In the genomic region with DNA sequence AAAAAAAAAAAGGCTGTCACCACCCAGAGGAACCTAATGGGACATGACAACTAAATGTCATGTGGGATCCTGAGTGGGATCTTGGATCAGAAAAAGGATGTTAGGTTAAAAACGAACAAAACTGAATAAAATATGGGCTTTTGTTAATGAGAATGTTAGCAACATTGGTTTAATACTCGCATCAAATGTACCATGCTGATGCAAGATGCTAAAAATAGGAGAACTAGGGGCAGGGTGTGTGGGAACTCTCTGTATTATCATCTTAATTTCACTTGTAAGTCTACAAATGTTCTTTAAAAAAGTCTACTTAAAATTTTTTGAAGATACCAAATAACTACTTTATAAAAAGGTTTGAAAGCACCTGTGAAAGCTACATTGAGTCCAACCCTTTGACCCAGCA, we compare ENCODE assay signal across 23 cellular contexts.
DNase-seq lines count a peak whose midpoint lies in the region; ATAC-seq lines count a peak whose summit lies in the region.
"Had no signal": no experiment of that assay in that cellular context is flagged by ENCODE, and none has a peak within 500 bp of the region (broad histone marks: within the 10 kb centered on the region; RNA-seq: fewer than 3 reads in every experiment).

No MANE protein-coding gene starts in this region.

- DNase-seq in putamen (ENCODE audit: low spot score) = peak; percentile 57
- DNase-seq: 8988T; ACHN; AML-193; BE2C; C1 segment of cervical spinal cord; Caco-2; Calu3; CD4-positive, alpha-beta memory T cell; CD4-positive, alpha-beta T cell; CD4-positive, CD25-positive, alpha-beta regulatory T cell; CD8-positive, alpha-beta memory T cell; CD8-positive, alpha-beta T cell; COR-L47; DMS 273 treated with DMSO at 0.1 percent for 48 hours; DMS153; DMS53; DMS79; DMS79 treated with DMSO at 0.1 percent for 48 hours; DND-41; EL had no signal

- ATAC-seq in HG03354 (IDR thresholded peaks at IDR 0.05; ENCODE audit: poor library complexity, severe bottlenecking, unreplicated experiment) = no peak
- ATAC-seq: A549; CD8-positive, alpha-beta T cell had no signal
